Comparison of ENCODE assay signal across 27 cellular contexts in the genomic region with DNA sequence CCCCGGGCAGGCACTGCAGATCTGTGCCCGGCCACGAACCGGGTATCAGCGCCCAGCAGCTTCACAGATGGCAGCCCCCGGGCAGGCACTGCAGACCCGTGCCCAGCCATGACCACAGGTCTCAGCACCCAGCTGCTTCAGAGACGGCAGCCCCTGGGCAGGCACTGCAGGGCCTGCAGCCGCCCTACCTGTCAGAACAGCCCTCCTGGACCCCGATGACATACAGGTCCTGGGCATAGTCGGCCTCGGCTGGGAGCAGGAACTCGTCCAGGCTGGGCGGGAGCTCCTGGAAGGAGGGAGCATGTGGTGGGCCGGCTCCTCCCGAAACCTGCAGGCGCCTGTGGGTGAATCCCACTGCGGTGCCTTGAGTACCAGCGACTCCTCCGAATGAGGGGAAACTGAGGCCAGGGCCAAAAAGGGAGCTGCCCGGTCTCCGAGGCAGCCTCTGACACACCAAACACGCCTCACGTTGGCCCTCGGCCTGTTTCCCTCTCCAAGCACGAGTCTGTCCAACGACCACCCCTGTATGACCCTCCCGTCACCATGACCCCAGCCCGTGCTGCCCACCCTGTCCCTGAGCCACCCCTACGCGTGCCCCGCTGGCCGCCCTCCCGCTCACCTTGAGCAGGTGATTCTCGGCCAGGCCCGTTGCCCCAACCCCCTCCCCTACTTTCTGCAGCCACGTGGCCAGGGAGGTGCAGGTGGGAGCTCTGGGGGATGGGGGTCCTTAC.
"Had no signal": no experiment of that assay in that cellular context is flagged by ENCODE, and none has a peak within 500 bp of the region (broad histone marks: within the 10 kb centered on the region; RNA-seq: fewer than 3 reads in every experiment).

No MANE protein-coding gene starts in this region.

- H3K27ac ChIP-seq: adrenal gland, body of pancreas, epithelial cell of prostate, esophagus squamous epithelium, gastroesophageal sphincter had no signal

- H3K27me3 ChIP-seq: adrenal gland, body of pancreas, esophagus squamous epithelium, gastroesophageal sphincter had no signal

- ATAC-seq: activated CD4-positive, alpha-beta T cell treated with anti-CD3 and anti-CD28 coated beads for 36 hours; activated CD8-positive, alpha-beta memory T cell treated with anti-CD3 and anti-CD28 coated beads, Interleukin-2, amount 10 ng/mL, durations not matched to agents 7 days and 5 days; activated CD8-positive, alpha-beta T cell treated with anti-CD3 and anti-CD28 coated beads, Interleukin-2, amount 10 ng/mL, durations not matched to agents 7 days and 5 days; activated naive CD8-positive, alpha-beta T cell treated with anti-CD3 and anti-CD28 coated beads, Interleukin-2, amount 50 U/mL, for 24 hours; body of pancreas; gastroesophageal sphincter had no signal

- H3K4me3 ChIP-seq: adrenal gland, body of pancreas, esophagus squamous epithelium, gastroesophageal sphincter had no signal

- DNase-seq: activated CD4-positive, alpha-beta memory T cell treated with anti-CD3 and anti-CD28 coated beads for 36 hours; activated CD4-positive, alpha-beta T cell treated with anti-CD3 and anti-CD28 coated beads for 36 hours; activated CD4-positive, alpha-beta T cell treated with anti-CD3 and anti-CD28 coated beads, Interleukin-2, amount 10 ng/mL, durations not matched to agents 24 days and 14 days; activated CD4-positive, CD25-positive, alpha-beta regulatory T cell; activated CD4-positive, CD25-positive, alpha-beta regulatory T cell treated with anti-CD3 and anti-CD28 coated beads, Interleukin-2, amount 50 U/mL, for 72 hours; activated CD8-positive, alpha-beta memory T cell treated with anti-CD3 and anti-CD28 coated beads, Interleukin-2, amount 10 ng/mL, durations not matched to agents 7 days and 5 days; activated CD8-positive, alpha-beta memory T cell treated with anti-CD3 and anti-CD28 coated beads, Interleukin-2, amount 50 U/mL, for 4 hours; activated CD8-positive, alpha-beta T cell treated with anti-CD3 and anti-CD28 coated beads, Interleukin-2, amount 10 ng/mL, durations not matched to agents 7 days and 5 days; activated effector memory CD4-positive, alpha-beta T cell treated with anti-CD3 and anti-CD28 coated beads, Interleukin-2, amount 50 U/mL, for 16 hours; activated naive CD4-positive, alpha-beta T cell treated with anti-CD3 and anti-CD28 coated beads for 36 hours; activated naive CD8-positive, alpha-beta T cell treated with anti-CD3 and anti-CD28 coated beads for 36 hours; activated naive CD8-positive, alpha-beta T cell treated with anti-CD3 and anti-CD28 coated beads, Interleukin-2, amount 50 U/mL, for 24 hours; activated T-cell treated with anti-CD3 and anti-CD28 coated beads, Interleukin-2, amount 50 U/mL, for 1 hour; activated T-cell treated with anti-CD3 and anti-CD28 coated beads, Interleukin-2, amount 50 U/mL, for 48 hours; amygdala; aorta; body of pancreas; caudate nucleus; cortex of kidney; dermis blood vessel endothelial cell; effector CD4-positive, alpha-beta T cell; esophagus squamous epithelium; foreskin melanocyte; T-helper 2 cell had no signal

- H3K9me3 ChIP-seq: adrenal gland, body of pancreas, esophagus squamous epithelium, gastroesophageal sphincter had no signal
